In genomic region chr14:51028851-51029754, GRCh38 we compare ENCODE assay signal across 31 cellular contexts.
DNase-seq lines count a peak whose midpoint lies in the region; ATAC-seq and TF ChIP-seq lines count a peak whose summit lies in the region.
"Had no signal": no experiment of that assay in that cellular context is flagged by ENCODE, and none has a peak within 500 bp of the region (broad histone marks: within the 10 kb centered on the region; RNA-seq: fewer than 3 reads in every experiment).

No MANE protein-coding gene starts in this region.

- no peaks in the 10 kb centered on the region for H3K9me2 ChIP-seq in DOHH2 (replicated peaks; ENCODE audit: control insufficient read depth, low read length)

- H3K4me2 ChIP-seq in DOHH2 (ENCODE audit: low read length) = peak overlapping the region; percentile 44; the same call in 1 of the 2 replicates
- no peak overlapping the region for H3K4me2 ChIP-seq in neuronal stem cell (ENCODE audit: insufficient read depth, low read length, poor library complexity, severe bottlenecking)

- H3K79me2 ChIP-seq in DOHH2 (ENCODE audit: control insufficient read depth, low read length) = peaks cover 36% of the 10 kb centered on the region

- H2AK5ac ChIP-seq in neuronal stem cell (ENCODE audit: low read depth, low read length) = no peak overlapping the region

- H4K20me1 ChIP-seq in DOHH2 (ENCODE audit: control insufficient read depth, insufficient read depth, low read depth, low read length) = no peaks in the 10 kb centered on the region

- H3K27me3 ChIP-seq in DOHH2 (ENCODE audit: control insufficient read depth, low read length) (no peaks in the 10 kb centered on the region), brain microvascular endothelial cell (replicated peaks) (no peaks in the 10 kb centered on the region), layer of hippocampus (ENCODE audit: control insufficient read depth, insufficient read depth, low read length) (no peaks in the 10 kb centered on the region), neuronal stem cell (ENCODE audit: control insufficient read depth in 3 of 3, insufficient read depth in 3 of 3, low read depth in 1 of 3, low read length in 3 of 3) (no peaks in the 10 kb centered on the region)
- H3K27me3 ChIP-seq: body of pancreas, ovary, Peyer's patch, tibial nerve had no signal

- in situ Hi-C loops in brain microvascular endothelial cell (cut with HindIII; ENCODE audit: low pct_ligation_motif_present, low sequenced_read_pairs) = no loop called here

- H3K4me3 ChIP-seq in DOHH2 (ENCODE audit: low read length) = no peak overlapping the region
- no peak overlapping the region for H3K4me3 ChIP-seq in brain microvascular endothelial cell (ENCODE audit: low read depth, low read length)
- H3K4me3 ChIP-seq in neuronal stem cell (ENCODE audit: low read length in 2 of 2) = peak overlapping the region in 1 of 2 donors; percentile 6
- H3K4me3 ChIP-seq: body of pancreas, coronary artery, ovary, Peyer's patch, tibial nerve had no signal

- H3K9me3 ChIP-seq in DOHH2 (ENCODE audit: control insufficient read depth, insufficient read depth, low read length) = no peaks in the 10 kb centered on the region
- H3K9me3 ChIP-seq in neuronal stem cell (replicated peaks in 1 of 2; ENCODE audit: control insufficient read depth in 2 of 2, insufficient read depth in 1 of 2, low read depth in 1 of 2, low read length in 2 of 2) = no peaks in the 10 kb centered on the region
- H3K9me3 ChIP-seq: body of pancreas, ovary, Peyer's patch, tibial nerve had no signal

- no peak overlapping the region for H3K9ac ChIP-seq in neuronal stem cell (ENCODE audit: low read depth, low read length, poor library complexity)

- H2BK12ac ChIP-seq in neuronal stem cell (ENCODE audit: low read length) = no peak overlapping the region

- H3K36me3 ChIP-seq in DOHH2 (ENCODE audit: control insufficient read depth, low read length) (peaks cover 4% of the 10 kb centered on the region), brain microvascular endothelial cell (replicated peaks) (no peaks in the 10 kb centered on the region), neuronal stem cell (replicated peaks in 1 of 2; ENCODE audit: control insufficient read depth in 2 of 2, insufficient read depth in 2 of 2, low read length in 2 of 2) (no peaks in the 10 kb centered on the region)
- H3K36me3 ChIP-seq: ovary, Peyer's patch, tibial nerve had no signal

- ATAC-seq in HG02610 (IDR thresholded peaks at IDR 0.05; ENCODE audit: unreplicated experiment) = no peak
- ATAC-seq in HG03097 (IDR thresholded peaks at IDR 0.05; ENCODE audit: low FRiP score, unreplicated experiment) = no peak
- ATAC-seq in GM21619 (IDR thresholded peaks at IDR 0.05; ENCODE audit: unreplicated experiment) = no peak
- ATAC-seq: activated naive CD8-positive, alpha-beta T cell treated with anti-CD3 and anti-CD28 coated beads, Interleukin-2, amount 50 U/mL, for 24 hours; activated T-cell treated with anti-CD3 and anti-CD28 coated beads, Interleukin-2, amount 50 U/mL, for 4 hours; body of pancreas; effector memory CD8-positive, alpha-beta T cell; foreskin keratinocyte; left cardiac atrium; stimulated activated naive CD8-positive, alpha-beta T cell treated with anti-CD3 and anti-CD28 coated beads, Interleukin-15, Interleukin-2, amounts not matched to agents 100 U/mL and 50 U/mL, for 24 hours had no signal

- H3K27ac ChIP-seq in DOHH2 (ENCODE audit: low read depth, low read length) (no peak overlapping the region), brain microvascular endothelial cell (peak overlapping the region; percentile 31), layer of hippocampus (ENCODE audit: low read depth, low read length) (peak overlapping the region; percentile 32), neuronal stem cell (replicated peaks; ENCODE audit: low read length) (no peak overlapping the region)
- H3K27ac ChIP-seq: body of pancreas, coronary artery, foreskin keratinocyte, ovary, Peyer's patch had no signal

- no peak overlapping the region for H2BK5ac ChIP-seq in neuronal stem cell (ENCODE audit: low read length)

- no peak overlapping the region for H2BK15ac ChIP-seq in neuronal stem cell (ENCODE audit: low read length)

- no peaks in the 10 kb centered on the region for H3F3A ChIP-seq in DOHH2 (ENCODE audit: control insufficient read depth, insufficient read depth)

- TF ChIP-seq CTCF in DOHH2 (IDR thresholded peaks at IDR 0.05; ENCODE audit: low read depth, low read length, poor library complexity, severe bottlenecking) (no peak), brain microvascular endothelial cell (IDR thresholded peaks at IDR 0.05; ENCODE audit: low read depth, low read length, missing control alignments) (no peak)

- peaks cover 60% of the 10 kb centered on the region for H3K4me1 ChIP-seq in DOHH2 (ENCODE audit: control insufficient read depth, low read length)
- peaks cover 3% of the 10 kb centered on the region in 2 donors for H3K4me1 ChIP-seq in neuronal stem cell (ENCODE audit: control insufficient read depth in 2 of 2, insufficient read depth in 1 of 2, low read depth in 1 of 2, low read length in 2 of 2)
- H3K4me1 ChIP-seq: body of pancreas, foreskin keratinocyte, Peyer's patch had no signal

- H4K8ac ChIP-seq in neuronal stem cell (ENCODE audit: low read depth, low read length) = peak overlapping the region; percentile 70

- no peak overlapping the region for H2BK120ac ChIP-seq in neuronal stem cell (ENCODE audit: low read depth, low read length)

- no peak overlapping the region for H4K91ac ChIP-seq in neuronal stem cell (ENCODE audit: low read depth, low read length, poor library complexity)

- H3K79me1 ChIP-seq in neuronal stem cell (ENCODE audit: low read depth, low read length) = no peaks in the 10 kb centered on the region

- no peak overlapping the region for H3K18ac ChIP-seq in neuronal stem cell (ENCODE audit: low read length)

- H3K23ac ChIP-seq in neuronal stem cell (ENCODE audit: low read depth, low read length, poor library complexity) = no peak overlapping the region

- WGBS in neuronal stem cell (ENCODE audit: extremely low coverage in 2 of 2, insufficient read length in 2 of 2, insufficient replicate concordance in 1 of 2), 2 donors = no CpG with 5 or more reads among the region's 16 CpGs

- DNase-seq in brain microvascular endothelial cell (peak; percentile 80), neuronal stem cell (ENCODE audit: low spot score) (no peak), LoVo (ENCODE audit: low spot score) (no peak)
- DNase-seq: 8988T; activated CD4-positive, alpha-beta T cell treated with anti-CD3 and anti-CD28 coated beads, Interleukin-2, amount 10 ng/mL, durations not matched to agents 24 days and 14 days; activated gamma-delta T cell treated with Interleukin-2 at 50 U/mL for 16 hours; activated naive CD8-positive, alpha-beta T cell treated with anti-CD3 and anti-CD28 coated beads, Interleukin-2, amount 50 U/mL, for 24 hours; activated T-cell treated with anti-CD3 and anti-CD28 coated beads, Interleukin-2, amount 50 U/mL, for 4 hours; body of pancreas; Calu3; effector memory CD8-positive, alpha-beta T cell; foreskin keratinocyte; GOT3; left cardiac atrium; mesendoderm; NCI-H1092 treated with DMSO at 0.1 percent for 48 hours; NCI-H187 treated with DMSO at 0.1 percent for 48 hours; NCI-H345; NCI-H748 treated with DMSO at 0.1 percent for 48 hours; ovary; Peyer's patch; SIG-M5; stimulated activated naive CD8-positive, alpha-beta T cell treated with anti-CD3 and anti-CD28 coated beads, Interleukin-15, Interleukin-2, amounts not matched to agents 100 U/mL and 50 U/mL, for 24 hours; T-helper 9 cell had no signal

- no peak overlapping the region for H2AFZ ChIP-seq in neuronal stem cell (ENCODE audit: low read length)

- H3K14ac ChIP-seq in neuronal stem cell (ENCODE audit: low read length) = no peak overlapping the region

- no peak overlapping the region for H3K4ac ChIP-seq in neuronal stem cell (ENCODE audit: low read length)

Comparison
In these comparisons a context has a peak if more than half of its experiments do, and no peak if none do; other contexts are left out.
1. H3K27ac ChIP-seq: peak in brain microvascular endothelial cell (single experiment) and layer of hippocampus (single experiment); none in DOHH2 (single experiment) and neuronal stem cell (single experiment).